In genomic region chr2:190267302-190267701, GRCh38 we compare ENCODE assay signal across 1 cellular context.
TF ChIP-seq lines count a peak whose summit lies in the region.

No MANE protein-coding gene starts in this region.

TF ChIP-seq in GM23338, 12 proteins besides CTCF, POLR2A, EP300 and RAD21 (continued from another document):
- TF ChIP-seq STAT1 (IDR thresholded peaks at IDR 0.05; ENCODE audit: unreplicated experiment) (no peak), EZH2phosphoT487 (IDR thresholded peaks at IDR 0.05; ENCODE audit: unreplicated experiment) (no peak), ZNF114 (CRISPR knock-in tag; IDR thresholded peaks at IDR 0.05) (no peak)
- TF ChIP-seq, protein P1, sequence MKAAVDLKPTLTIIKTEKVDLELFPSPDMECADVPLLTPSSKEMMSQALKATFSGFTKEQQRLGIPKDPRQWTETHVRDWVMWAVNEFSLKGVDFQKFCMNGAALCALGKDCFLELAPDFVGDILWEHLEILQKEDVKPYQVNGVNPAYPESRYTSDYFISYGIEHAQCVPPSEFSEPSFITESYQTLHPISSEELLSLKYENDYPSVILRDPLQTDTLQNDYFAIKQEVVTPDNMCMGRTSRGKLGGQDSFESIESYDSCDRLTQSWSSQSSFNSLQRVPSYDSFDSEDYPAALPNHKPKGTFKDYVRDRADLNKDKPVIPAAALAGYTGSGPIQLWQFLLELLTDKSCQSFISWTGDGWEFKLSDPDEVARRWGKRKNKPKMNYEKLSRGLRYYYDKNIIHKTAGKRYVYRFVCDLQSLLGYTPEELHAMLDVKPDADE (IDR thresholded peaks at IDR 0.05) = no peak
